ENCODE assay signal across 24 cellular contexts in genomic region chr4:66357316-66357715, GRCh38.
DNase-seq lines count a peak whose midpoint lies in the region; ATAC-seq and TF ChIP-seq lines count a peak whose summit lies in the region.
"Had no signal": no experiment of that assay in that cellular context is flagged by ENCODE, and none has a peak within 500 bp of the region (broad histone marks: within the 10 kb centered on the region; RNA-seq: fewer than 3 reads in every experiment).

No MANE protein-coding gene starts in this region.

- no peaks in the 10 kb centered on the region for H3K27me3 Mint-ChIP-seq in chondrocyte (ENCODE audit: low read depth)
- H3K27me3 Mint-ChIP-seq: activated naive CD4-positive, alpha-beta T cell treated with anti-CD3 and anti-CD28 coated beads, Interleukin-2, amount 10 ng/mL, durations not matched to agents 7 days and 5 days; type B pancreatic cell had no signal

- DNase-seq in DMS153 (lab: John Stamatoyannopoulos, UW) (peak; percentile 64), HT1080 (ENCODE audit: low read depth) (peak; percentile 1), SK-MEL-5 (ENCODE audit: low read depth, low spot score) (peak; percentile 5), fibroblast of villous mesenchyme (ENCODE audit: low read depth) (peak; percentile 4), chondrocyte (ENCODE audit: low spot score) (no peak), uterus (no peak)
- no peak for DNase-seq in effector memory CD4-positive, alpha-beta T cell
- DNase-seq: activated CD4-positive, alpha-beta T cell treated with anti-CD3 and anti-CD28 coated beads, Interleukin-2, amount 50 U/mL, for 4 hours; activated naive CD4-positive, alpha-beta T cell treated with anti-CD3 and anti-CD28 coated beads, Interleukin-2, amount 10 ng/mL, durations not matched to agents 7 days and 5 days; activated T-cell treated with anti-CD3 and anti-CD28 coated beads for 4 hours; dermis blood vessel endothelial cell; heart right ventricle; immature natural killer cell; NCI-H187; NCI-H510A; stimulated activated naive CD8-positive, alpha-beta T cell treated with anti-CD3 and anti-CD28 coated beads, Interleukin-15, Interleukin-2, amounts not matched to agents 100 U/mL and 50 U/mL, for 24 hours; T-helper 1 cell had no signal

- in situ Hi-C loops in SK-MEL-5 (cut with HindIII; ENCODE audit: low pct_unique_long_range_greater_than_20kb, low sequenced_read_pairs) = no loop called here

- no peak overlapping the region for H3K27ac ChIP-seq in uterus
- H3K27ac ChIP-seq in effector memory CD4-positive, alpha-beta T cell (ENCODE audit: insufficient read depth, low read length, poor library complexity, severe bottlenecking) = no peak overlapping the region
- H3K27ac ChIP-seq: heart right ventricle, VCaP had no signal

- no peak for TF ChIP-seq POLR2A in uterus (IDR thresholded peaks at IDR 0.05)

- ATAC-seq in HG02571 (IDR thresholded peaks at IDR 0.05; ENCODE audit: unreplicated experiment) = no peak
- ATAC-seq: GM12878; heart right ventricle; Right ventricle myocardium inferior; sciatic nerve; stimulated activated naive CD8-positive, alpha-beta T cell treated with anti-CD3 and anti-CD28 coated beads, Interleukin-15, Interleukin-2, amounts not matched to agents 100 U/mL and 50 U/mL, for 24 hours had no signal

- no peaks in the 10 kb centered on the region for H3K4me1 Mint-ChIP-seq in chondrocyte (ENCODE audit: low read depth)
- H3K4me1 Mint-ChIP-seq: activated naive CD4-positive, alpha-beta T cell treated with anti-CD3 and anti-CD28 coated beads, Interleukin-2, amount 10 ng/mL, durations not matched to agents 7 days and 5 days; immature natural killer cell had no signal

- no peaks in the 10 kb centered on the region for H3K36me3 Mint-ChIP-seq in chondrocyte (ENCODE audit: low read depth)
- H3K36me3 Mint-ChIP-seq: activated naive CD4-positive, alpha-beta T cell treated with anti-CD3 and anti-CD28 coated beads, Interleukin-2, amount 10 ng/mL, durations not matched to agents 7 days and 5 days; brain; immature natural killer cell; type B pancreatic cell had no signal

- H3K4me1 ChIP-seq in uterus = no peaks in the 10 kb centered on the region
- H3K4me1 ChIP-seq in effector memory CD4-positive, alpha-beta T cell (ENCODE audit: control insufficient read depth, insufficient read depth, low read length, poor library complexity, severe bottlenecking) = no peaks in the 10 kb centered on the region
- H3K4me1 ChIP-seq: heart right ventricle had no signal

- TF ChIP-seq CTCF in fibroblast of villous mesenchyme (IDR thresholded peaks at IDR 0.05; ENCODE audit: insufficient read depth, low read depth, low read length) = no peak
- no peak for TF ChIP-seq CTCF in chondrocyte (IDR thresholded peaks at IDR 0.05)
- TF ChIP-seq CTCF in uterus (IDR thresholded peaks at IDR 0.05) = no peak

- H3K9me3 ChIP-seq in uterus = no peaks in the 10 kb centered on the region
- no peaks in the 10 kb centered on the region for H3K9me3 ChIP-seq in effector memory CD4-positive, alpha-beta T cell (ENCODE audit: control insufficient read depth, low read length)
- H3K9me3 ChIP-seq: heart right ventricle had no signal

- no peaks in the 10 kb centered on the region for H3K27me3 ChIP-seq in uterus
- H3K27me3 ChIP-seq in effector memory CD4-positive, alpha-beta T cell (replicated peaks; ENCODE audit: control insufficient read depth, insufficient read depth, low read length, poor library complexity, severe bottlenecking) = no peaks in the 10 kb centered on the region
- H3K27me3 ChIP-seq: heart right ventricle had no signal

- intact Hi-C loops in uterus (cut with DNase I; ENCODE audit: low total_unique reads) = no loop called here

- H3K27ac Mint-ChIP-seq in chondrocyte (ENCODE audit: unreplicated experiment) = no peak overlapping the region
- H3K27ac Mint-ChIP-seq: activated naive CD4-positive, alpha-beta T cell treated with anti-CD3 and anti-CD28 coated beads, Interleukin-2, amount 10 ng/mL, durations not matched to agents 7 days and 5 days; brain; immature natural killer cell; type B pancreatic cell had no signal

- no peak overlapping the region for H3K4me3 Mint-ChIP-seq in chondrocyte (ENCODE audit: unreplicated experiment)
- H3K4me3 Mint-ChIP-seq: activated naive CD4-positive, alpha-beta T cell treated with anti-CD3 and anti-CD28 coated beads, Interleukin-2, amount 10 ng/mL, durations not matched to agents 7 days and 5 days; brain; immature natural killer cell; type B pancreatic cell had no signal

- no peaks in the 10 kb centered on the region for H3K36me3 ChIP-seq in uterus
- no peaks in the 10 kb centered on the region for H3K36me3 ChIP-seq in effector memory CD4-positive, alpha-beta T cell (ENCODE audit: control insufficient read depth, insufficient read depth, low read length)
- H3K36me3 ChIP-seq: heart right ventricle had no signal

- H3K4me3 ChIP-seq in fibroblast of villous mesenchyme (ENCODE audit: low read depth, low read length) = no peak overlapping the region
- H3K4me3 ChIP-seq in uterus = no peak overlapping the region
- no peak overlapping the region for H3K4me3 ChIP-seq in effector memory CD4-positive, alpha-beta T cell (ENCODE audit: insufficient read depth, low read depth, low read length, poor library complexity, severe bottlenecking)
- H3K4me3 ChIP-seq: GM12878, heart right ventricle had no signal

- H3K9me3 Mint-ChIP-seq in chondrocyte (ENCODE audit: low read depth) = no peaks in the 10 kb centered on the region
- H3K9me3 Mint-ChIP-seq: brain, type B pancreatic cell had no signal

Comparison
In these comparisons a context has a peak if more than half of its experiments do, and no peak if none do; other contexts are left out.
1. DNase-seq: peak in DMS153 (single experiment), HT1080 (single experiment), SK-MEL-5 (single experiment) and fibroblast of villous mesenchyme (single experiment); none in chondrocyte (single experiment), uterus (0 of 2) and effector memory CD4-positive, alpha-beta T cell (0 of 3).